Comparison of ENCODE assay signal across 1 cellular context in genomic region chr13:38686635-38687245, GRCh38.
A peak's percentile ranks its signal among the peaks of the same experiment; 100 is the strongest.
TF ChIP-seq lines count a peak whose summit lies in the region.

Gene FREM2, plus strand, starts transcription at chr13:38687077. Its CDS starts 268 bp downstream, at chr13:38687345.

TF ChIP-seq in HEK293, 187 proteins besides CTCF, POLR2A, EP300 and RAD21 (continued from another document and continues in another):
- TF ChIP-seq ATF2 (tag by site-specific recombination; IDR thresholded peaks at IDR 0.05; ENCODE audit: low read depth) (no peak), ZNF747 (tag by site-specific recombination; IDR thresholded peaks at IDR 0.05) (no peak), IKZF3 (tag by site-specific recombination; IDR thresholded peaks at IDR 0.05) (peak; percentile 19; the same call in 1 of the 2 replicates), GLIS2 (tag by site-specific recombination; IDR thresholded peaks at IDR 0.05) (peak; percentile 33; the same call in 1 of the 2 replicates), SP7 (tag by site-specific recombination; IDR thresholded peaks at IDR 0.05) (peak; percentile 53; the same call in 1 of the 2 replicates), ZNF660 (tag by site-specific recombination; IDR thresholded peaks at IDR 0.05) (peak; percentile 91), ZNF248 (tag by site-specific recombination; IDR thresholded peaks at IDR 0.05) (no peak), ZNF416 (tag by site-specific recombination; IDR thresholded peaks at IDR 0.05) (no peak), ZNF645 (tag by site-specific recombination; IDR thresholded peaks at IDR 0.05) (no peak), MZF1 (tag by site-specific recombination; IDR thresholded peaks at IDR 0.05; ENCODE audit: borderline replicate concordance) (peak; percentile 87), ZSCAN30 (tag by site-specific recombination; IDR thresholded peaks at IDR 0.05) (peak; percentile 37; the same call in 1 of the 2 replicates), PBX3 (CRISPR knock-in tag; IDR thresholded peaks at IDR 0.05) (0 out of 2 replicates have a peak, but pooled peaks have one; percentile 0), ZBTB17 (tag by site-specific recombination; IDR thresholded peaks at IDR 0.05) (peak; percentile 81), WT1 (tag by site-specific recombination; IDR thresholded peaks at IDR 0.05) (peak; percentile 60; the same call in 1 of the 2 replicates), ZNF677 (tag by site-specific recombination; IDR thresholded peaks at IDR 0.05) (no peak), BCL6B (tag by site-specific recombination; IDR thresholded peaks at IDR 0.05) (no peak), KLF7 (tag by site-specific recombination; IDR thresholded peaks at IDR 0.05; ENCODE audit: borderline replicate concordance) (no peak), ZNF391 (tag by site-specific recombination; IDR thresholded peaks at IDR 0.05; ENCODE audit: borderline replicate concordance, low read depth) (no peak), HIC1 (tag by site-specific recombination; IDR thresholded peaks at IDR 0.05) (peak; percentile 28; the same call in 1 of the 2 replicates), ZXDB (tag by site-specific recombination; IDR thresholded peaks at IDR 0.05) (peak; percentile 70; the same call in 1 of the 2 replicates), SCRT1 (tag by site-specific recombination; IDR thresholded peaks at IDR 0.05; ENCODE audit: borderline replicate concordance) (peak; percentile 99), ZIC2 (tag by site-specific recombination; IDR thresholded peaks at IDR 0.05) (peak; percentile 66), ZNF639 (tag by site-specific recombination; IDR thresholded peaks at IDR 0.05) (peak; percentile 48; the same call in 1 of the 2 replicates), PRDM10 (tag by site-specific recombination; IDR thresholded peaks at IDR 0.05) (peak; percentile 92), ZBTB10 (tag by site-specific recombination; IDR thresholded peaks at IDR 0.05) (peak; percentile 75), ZBTB11 (tag by site-specific recombination; conservative IDR thresholded peaks at IDR 0.05; ENCODE audit: low read depth) (0 out of 2 replicates have a peak, but pooled peaks have one; percentile 25), SP3 (tag by site-specific recombination; IDR thresholded peaks at IDR 0.05) (peak; percentile 71), ZNF473 (tag by site-specific recombination; IDR thresholded peaks at IDR 0.05) (no peak), ZNF426 (tag by site-specific recombination; IDR thresholded peaks at IDR 0.05) (no peak), ZNF555 (tag by site-specific recombination; conservative IDR thresholded peaks at IDR 0.05) (no peak), ZNF140 (tag by site-specific recombination; IDR thresholded peaks at IDR 0.05) (no peak), ZNF366 (tag by site-specific recombination; conservative IDR thresholded peaks at IDR 0.05) (peak; percentile 90), ZFP69B (tag by site-specific recombination; IDR thresholded peaks at IDR 0.05) (peak; percentile 86), ZNF155 (tag by site-specific recombination; IDR thresholded peaks at IDR 0.05) (no peak), ZNF211 (tag by site-specific recombination; IDR thresholded peaks at IDR 0.05; ENCODE audit: low read depth) (no peak), ZNF692 (tag by site-specific recombination; IDR thresholded peaks at IDR 0.05) (peak; percentile 85), TCF7L2 (IDR thresholded peaks at IDR 0.05; ENCODE audit: borderline replicate concordance, low read depth, low read length) (no peak)
